ENCODE assay signal across 8 cellular contexts in the genomic region with DNA sequence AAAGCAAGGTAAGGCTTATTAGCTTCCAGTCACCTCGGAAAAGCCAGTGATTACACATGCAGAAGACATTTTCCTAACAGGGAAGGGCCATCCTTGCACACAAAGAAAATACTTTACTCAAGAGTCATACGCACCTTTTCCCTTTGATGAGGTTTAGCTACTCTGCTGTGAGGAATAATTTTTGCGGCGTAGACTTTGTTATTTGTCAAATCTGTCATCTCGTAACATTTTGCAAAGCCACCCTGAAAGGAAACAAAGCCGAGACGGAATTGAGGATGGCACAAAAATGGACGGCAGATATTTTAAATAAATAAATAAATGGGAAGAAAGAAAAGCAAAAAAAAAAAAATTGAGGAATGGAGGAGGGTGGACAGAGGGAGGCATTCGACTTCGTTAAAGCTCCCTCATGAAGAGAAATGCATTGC. TPM values are rescaled to one million over a fixed set of nuclear protein-coding genes. Genes with fewer than 3 reads are reported as not detected.
DNase-seq lines count a peak whose midpoint lies in the region; ATAC-seq and TF ChIP-seq lines count a peak whose summit lies in the region.

No MANE protein-coding gene starts in this region.

- H3K27ac ChIP-seq in colonic mucosa (peak overlapping the region; percentile 86), muscle layer of duodenum (ENCODE audit: low read length) (peak overlapping the region; percentile 75)

- no peaks in the 10 kb centered on the region for H3K9me3 Mint-ChIP-seq in IgD-negative memory B cell

- no peak for DNase-seq in AG04449 (ENCODE audit: low read depth, low spot score)
- no peak for DNase-seq in colonic mucosa
- DNase-seq in COR-L47 (lab: John Stamatoyannopoulos, UW) = no peak
- DNase-seq in activated gamma-delta T cell (lab: John Stamatoyannopoulos, UW) = no peak
- DNase-seq in EL = no peak

- peak overlapping the region; percentile 81 to 95 for H3K9ac ChIP-seq in colonic mucosa (ENCODE audit: low read depth in 2 of 2, low read length in 2 of 2)

- H3K4me1 ChIP-seq in colonic mucosa (no peaks in the 10 kb centered on the region), muscle layer of duodenum (ENCODE audit: control insufficient read depth in 1 of 2, insufficient read depth in 2 of 2, low read length in 2 of 2) (peaks cover 9 to 15% of the 10 kb centered on the region in 2 donors)

- peaks cover 5% of the 10 kb centered on the region for H3K27me3 Mint-ChIP-seq in IgD-negative memory B cell

- H3K4me3 Mint-ChIP-seq in IgD-negative memory B cell = peak overlapping the region; percentile 89 to 98 (median 94)

- no peaks in the 10 kb centered on the region for H3K36me3 ChIP-seq in colonic mucosa
- peaks cover 26 to 28% of the 10 kb centered on the region in 2 donors for H3K36me3 ChIP-seq in muscle layer of duodenum (ENCODE audit: control insufficient read depth in 1 of 2, insufficient read depth in 2 of 2, low read length in 2 of 2)

- H3K27me3 ChIP-seq in colonic mucosa (no peaks in the 10 kb centered on the region), muscle layer of duodenum (ENCODE audit: low read depth, low read length) (no peaks in the 10 kb centered on the region)

- intact Hi-C loops in colonic mucosa (cut with DNase I) = loop anchor here (10.0 kb wide), 1 partner anchor 384 kb away; no protein-coding TSS in a partner anchor

- peak overlapping the region in 2 of 3 donors; percentile 82 to 90 for H3K27ac Mint-ChIP-seq in IgD-negative memory B cell

- CTCF ChIA-PET in AG04449 (lab: Yijun Ruan, JAX) = interaction anchor here (0.8 to 10.2 kb wide), 11 partner anchors 10 to 1164 kb away, joined by 3 to 283 read pairs (median 25); no protein-coding TSS in a partner anchor

- POLR2A ChIA-PET in AG04449 (lab: Yijun Ruan, JAX) = interaction anchor here (0.7 to 3.1 kb wide), 16 partner anchors 11 to 1017 kb away, joined by 3 to 17 read pairs (median 4); no protein-coding TSS in a partner anchor

- H3K9me3 ChIP-seq in colonic mucosa (no peaks in the 10 kb centered on the region), muscle layer of duodenum (ENCODE audit: control insufficient read depth in 1 of 2, low read length in 2 of 2) (no peaks in the 10 kb centered on the region)

- peaks cover 8% of the 10 kb centered on the region for H3K36me3 Mint-ChIP-seq in IgD-negative memory B cell

- H3K4me3 ChIP-seq in AG04449 (ENCODE audit: low read depth, low read length) (peak overlapping the region; percentile 88), colonic mucosa (peak overlapping the region; percentile 78), muscle layer of duodenum (ENCODE audit: low read depth in 1 of 2, low read length in 2 of 2) (peak overlapping the region; percentile 87 to 91)

- ATAC-seq in HG02981 (IDR thresholded peaks at IDR 0.05; ENCODE audit: unreplicated experiment) = no peak

- peaks cover 12 to 18% (median 16%) of the 10 kb centered on the region in 3 donors for H3K4me1 Mint-ChIP-seq in IgD-negative memory B cell

- TF ChIP-seq CTCF in AG04449 (IDR thresholded peaks at IDR 0.05; ENCODE audit: insufficient read depth, low read length, missing control alignments) = no peak
- TF ChIP-seq CTCF in colonic mucosa (IDR thresholded peaks at IDR 0.05) = no peak

RNA-seq across cellular contexts. Expression of gene PLK2, which starts 1.0 kb away (rescaled TPM):
- 1.5 TPM for polyA plus RNA-seq in IgD-negative memory B cell
- 10 to 100 TPM; 21.8 to 28.3 TPM for total RNA-seq in colonic mucosa

RNA-seq across cellular contexts. Expression of gene GAPT, which starts 32.4 kb away (rescaled TPM):
- polyA plus RNA-seq in IgD-negative memory B cell = 237 TPM
- total RNA-seq in colonic mucosa = 1 to 10 TPM in 1 of 2 donors, under 1 TPM in 1; 0.69 to 1.3 TPM
